8 cellular contexts compared by ENCODE assay signal in the genomic region with DNA sequence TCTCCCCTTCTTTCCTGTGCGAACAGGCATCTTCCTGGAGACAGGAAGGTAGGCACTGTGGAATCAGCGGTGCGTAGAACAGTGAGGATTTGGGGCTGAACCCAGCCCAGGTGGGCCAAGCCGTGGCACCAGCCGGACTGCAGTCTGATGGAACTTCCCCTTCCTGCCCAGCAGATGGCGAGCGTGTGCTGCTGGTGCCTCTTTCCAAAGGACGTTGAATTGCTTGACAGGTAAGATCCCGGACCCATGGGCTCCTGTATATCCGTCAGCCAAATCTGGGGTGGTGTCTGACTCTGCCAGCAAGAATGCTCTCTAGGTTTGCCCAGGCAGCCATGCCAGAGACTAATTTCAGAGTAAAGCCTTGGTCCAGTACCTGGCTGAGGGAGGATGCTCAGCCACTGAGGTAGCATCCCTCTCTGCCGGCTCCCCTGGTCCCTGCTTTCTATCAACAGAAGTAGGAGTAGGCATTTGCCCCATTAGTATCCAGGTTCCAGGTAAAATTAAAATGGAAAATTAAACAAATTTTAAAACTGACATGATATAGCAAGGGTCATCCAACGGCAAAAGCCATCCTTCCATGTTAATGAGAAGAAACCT. TPM values are rescaled to one million over a fixed set of nuclear protein-coding genes. Genes with fewer than 3 reads are reported as not detected.
A peak's percentile ranks its signal among the peaks of the same experiment; 100 is the strongest.
DNase-seq lines count a peak whose midpoint lies in the region; ATAC-seq and TF ChIP-seq lines count a peak whose summit lies in the region.

No MANE protein-coding gene starts in this region.

- intact Hi-C loops in esophagus muscularis mucosa (cut with DNase I) = loop anchor here (1.0 kb wide), 1 partner anchor 62 kb away; no protein-coding TSS in a partner anchor

- H3K36me3 ChIP-seq in esophagus muscularis mucosa (no peaks in the 10 kb centered on the region), neural cell (ENCODE audit: insufficient read depth, low read length) (no peaks in the 10 kb centered on the region)

- 16% methylated on average over 12 of the region's 12 CpGs for WGBS in esophagus muscularis mucosa

- TF ChIP-seq POLR2A in esophagus muscularis mucosa (IDR thresholded peaks at IDR 0.05; ENCODE audit: low read depth) = no peak

- H3K9me3 ChIP-seq in esophagus muscularis mucosa = no peaks in the 10 kb centered on the region
- H3K9me3 ChIP-seq in neural cell (ENCODE audit: low read length) = no peaks in the 10 kb centered on the region

- no peaks in the 10 kb centered on the region for H4K20me1 ChIP-seq in neural cell (ENCODE audit: insufficient read depth)

- no peak for DNase-seq in AG04449 (ENCODE audit: low read depth, low spot score)
- DNase-seq in NCI-H1694 treated with DMSO at 0.1 percent for 48 hours (lab: John Stamatoyannopoulos, UW) = peak; percentile 65
- DNase-seq in activated CD4-positive, alpha-beta T cell treated with anti-CD3 and anti-CD28 coated beads, Interleukin-2, amount 50 U/mL, for 48 hours = peak; percentile 23 to 36
- no peak for DNase-seq in esophagus muscularis mucosa (ENCODE audit: extremely low spot score)
- DNase-seq in GDM1 (lab: John Stamatoyannopoulos, UW) = no peak

- H3K4me3 ChIP-seq in AG04449 (ENCODE audit: low read depth, low read length) (no peak overlapping the region), esophagus muscularis mucosa (no peak overlapping the region), neural cell (ENCODE audit: low read length) (no peak overlapping the region)

- no peak for ATAC-seq in GM19328 (IDR thresholded peaks at IDR 0.05; ENCODE audit: unreplicated experiment)

- H3K4me2 ChIP-seq in neural cell (ENCODE audit: low read length) = no peak overlapping the region

- peak; percentile 97 for TF ChIP-seq RAD21 in neural cell (conservative IDR thresholded peaks at IDR 0.05)

- no peaks in the 10 kb centered on the region for H3F3A ChIP-seq in neural cell (ENCODE audit: insufficient read depth, low read length, poor library complexity, severe bottlenecking)

- POLR2A ChIA-PET in AG04449 (lab: Yijun Ruan, JAX) = no interaction called here

- H3K9me2 ChIP-seq in neural cell (ENCODE audit: insufficient read depth, low read length) = no peaks in the 10 kb centered on the region

- H3K27me3 ChIP-seq in esophagus muscularis mucosa (peaks cover 0 to 24% (median 0%) of the 10 kb centered on the region in 4 donors), neural cell (ENCODE audit: insufficient read depth, low read depth, low read length) (no peaks in the 10 kb centered on the region)

- TF ChIP-seq CTCF in AG04449 (IDR thresholded peaks at IDR 0.05; ENCODE audit: insufficient read depth, low read length, missing control alignments) = peak; percentile 92
- peak; percentile 93 for TF ChIP-seq CTCF in GM12874 (IDR thresholded peaks at IDR 0.05; ENCODE audit: insufficient read depth, low read depth, low read length)
- TF ChIP-seq CTCF in esophagus muscularis mucosa (IDR thresholded peaks at IDR 0.05) = peak; percentile 84 to 93 (median 88)
- TF ChIP-seq CTCF in neural cell (IDR thresholded peaks at IDR 0.05; ENCODE audit: poor library complexity, severe bottlenecking) = peak; percentile 97

- no peaks in the 10 kb centered on the region for H3K79me2 ChIP-seq in neural cell (replicated peaks; ENCODE audit: insufficient read depth, low read length)

- no peaks in the 10 kb centered on the region for H3K4me1 ChIP-seq in esophagus muscularis mucosa

- H3K27ac ChIP-seq in esophagus muscularis mucosa (replicated peaks in 1 of 4) (no peak overlapping the region), neural cell (ENCODE audit: low read length) (no peak overlapping the region)

- CTCF ChIA-PET in AG04449 (lab: Yijun Ruan, JAX) = interaction anchor here (0.7 to 9.9 kb wide), 39 partner anchors 8 to 776 kb away, joined by 3 to 116 read pairs (median 4); no protein-coding TSS in a partner anchor

- no peak for TF ChIP-seq EP300 in esophagus muscularis mucosa (IDR thresholded peaks at IDR 0.05)
- no peak for TF ChIP-seq EP300 in neural cell (conservative IDR thresholded peaks at IDR 0.05; ENCODE audit: poor library complexity, severe bottlenecking)

- no peak overlapping the region for H2AFZ ChIP-seq in neural cell (ENCODE audit: low read depth, low read length)

- H3K9ac ChIP-seq in neural cell (ENCODE audit: low read length) = no peak overlapping the region

TF ChIP-seq in neural cell, 6 proteins besides CTCF, POLR2A, EP300 and RAD21:
- peak; percentile 99 for TF ChIP-seq SMC3 (conservative IDR thresholded peaks at IDR 0.05; ENCODE audit: poor library complexity)
- no peak for TF ChIP-seq TAF1 (IDR thresholded peaks at IDR 0.05; ENCODE audit: low read depth)
- TF ChIP-seq POLR2AphosphoS5 (IDR thresholded peaks at IDR 0.05) = no peak
- no peak for TF ChIP-seq MXI1 (conservative IDR thresholded peaks at IDR 0.05; ENCODE audit: poor library complexity, severe bottlenecking)
- no peak for TF ChIP-seq EZH2 (IDR thresholded peaks at IDR 0.05; ENCODE audit: borderline replicate concordance, insufficient read depth, low read length, poor library complexity, severe bottlenecking)
TF ChIP-seq in neural cell: peak in this region for 1.

RNA-seq across cellular contexts. Expression of a gene that starts 21.1 kb away (rescaled TPM):
- 1 to 10 TPM; 1.2 to 5.9 (median 2.2) TPM for total RNA-seq in esophagus muscularis mucosa
- 7.5 and 8.6 TPM in 2 replicates for polyA plus RNA-seq in neural cell
- polyA minus RNA-seq in neural cell = 11.2 and 17.8 TPM in 2 replicates

Comparison
In these comparisons a context has a peak if more than half of its experiments do, and no peak if none do; other contexts are left out.
1. DNase-seq: peak in NCI-H1694 treated with DMSO at 0.1 percent for 48 hours (single experiment) and activated CD4-positive, alpha-beta T cell treated with anti-CD3 and anti-CD28 coated beads, Interleukin-2, amount 50 U/mL, for 48 hours (2 of 2); none in AG04449 (single experiment), esophagus muscularis mucosa (single experiment) and GDM1 (single experiment).
2. Peak in every context shown above with its lines, with median percentiles within 50 percentile points of each other: CTCF ChIP-seq.